Comparison of ENCODE assay signal across 8 cellular contexts in the genomic region with DNA sequence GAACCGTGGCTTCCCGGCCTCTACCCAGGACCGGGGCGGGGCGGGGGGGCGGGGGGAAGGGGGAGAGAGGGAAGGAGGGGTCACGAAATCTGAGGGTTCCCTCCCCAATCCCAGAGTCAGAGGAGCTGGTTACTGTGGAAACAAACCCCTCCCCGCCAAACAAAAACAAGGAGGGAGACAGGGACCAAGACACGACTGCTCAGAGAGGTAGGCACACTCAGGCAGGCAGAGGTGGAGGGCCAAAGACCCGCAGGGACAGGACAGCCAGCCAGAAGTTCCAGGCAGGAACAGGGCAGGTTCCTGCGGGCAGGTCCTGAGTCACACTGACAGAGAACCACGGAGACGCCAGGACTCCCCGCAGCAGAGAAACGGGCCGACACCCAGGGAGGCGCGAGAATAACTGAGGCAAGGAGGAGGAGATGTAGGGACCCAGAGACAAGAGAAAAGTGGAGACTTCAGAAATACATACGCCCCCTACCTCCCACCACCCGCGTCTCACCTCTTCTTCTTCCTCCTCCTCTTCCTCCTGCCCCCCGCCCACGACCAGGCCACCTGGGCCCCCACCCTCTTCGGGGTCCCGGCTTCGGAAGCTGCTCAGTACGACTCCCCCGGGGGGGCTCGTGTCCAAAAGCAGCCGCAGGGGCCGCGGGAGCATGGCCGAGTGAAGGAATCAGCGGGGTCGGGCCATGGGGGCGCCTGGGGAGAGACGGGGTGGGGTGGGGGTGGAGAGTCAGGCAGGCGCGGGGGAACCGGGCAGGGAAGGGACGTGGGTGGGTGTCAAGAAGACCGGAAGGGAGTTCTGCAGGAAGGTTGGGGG. TPM values are rescaled to one million over a fixed set of nuclear protein-coding genes. Genes with fewer than 3 reads are reported as not detected.
DNase-seq lines count a peak whose midpoint lies in the region; ATAC-seq, FAIRE-seq and TF ChIP-seq lines count a peak whose summit lies in the region.

No MANE protein-coding gene starts in this region.

- H3K27ac ChIP-seq in SU-DHL-6 (ENCODE audit: low read depth, low read length) (peak overlapping the region; percentile 89), GM12878 (ENCODE audit: control insufficient read depth, insufficient read depth) (peak overlapping the region; percentile 86)

- peak overlapping the region; percentile 96 for H3K9ac ChIP-seq in SU-DHL-6 (ENCODE audit: low read length)
- peak overlapping the region; percentile 82 for H3K9ac ChIP-seq in GM12878 (ENCODE audit: control insufficient read depth, insufficient read depth, low read length)

- POLR2A ChIA-PET in GM12878 (lab: Charles Lee): interaction anchor here (0.6 to 3.4 kb wide), 13 partner anchors 9 to 271 kb away, joined by 3 to 41 read pairs (median 4); a partner anchor contains a TSS

- BruUV-seq in GM12878 (replicated peaks; lab: Mats Ljungman, UMichigan): no TSS peak

- peaks cover 11% of the 10 kb centered on the region for H3K4me1 ChIP-seq in GM12878 (ENCODE audit: control insufficient read depth, insufficient read depth, low read length)

- H3K79me2 ChIP-seq in SU-DHL-6 (ENCODE audit: insufficient read depth, low read length) (peaks cover 20% of the 10 kb centered on the region), GM12878 (ENCODE audit: control insufficient read depth, insufficient read depth, low read length) (peaks cover 4% of the 10 kb centered on the region; the same call in 1 of the 2 replicates)

- peaks cover 24% of the 10 kb centered on the region for H3F3A ChIP-seq in SU-DHL-6 (ENCODE audit: insufficient read depth)

- H3K9me3 ChIP-seq in SU-DHL-6 (ENCODE audit: insufficient read depth, low read length) (no peaks in the 10 kb centered on the region), GM12878 (replicated peaks; ENCODE audit: control insufficient read depth, insufficient read depth, low read length) (no peaks in the 10 kb centered on the region)

- no peaks in the 10 kb centered on the region for H3K9me2 ChIP-seq in SU-DHL-6 (replicated peaks; ENCODE audit: insufficient read depth, low read length)

- RAD21 ChIA-PET in GM12878 (lab: Charles Lee; ENCODE audit: unreplicated experiment): interaction anchor here (0.6 to 2.0 kb wide), 12 partner anchors 9 to 210 kb away, joined by 3 to 14 read pairs (median 4); a partner anchor contains a TSS

- intact Hi-C loops in GM12878 (cut with micrococcal nuclease; ENCODE audit: unreplicated experiment): loop anchor here (1.0 kb wide), 1 partner anchor 9 kb away; a partner anchor contains a TSS

- TF ChIP-seq POLR2A in GM12878 (IDR thresholded peaks at IDR 0.05; ENCODE audit: low read depth, low read length): 0 out of 2 replicates have a peak, but pooled peaks have one; percentile 52

- H3K36me3 ChIP-seq in SU-DHL-6 (ENCODE audit: low read length) (no peaks in the 10 kb centered on the region; the same call in 1 of the 2 replicates), GM12878 (ENCODE audit: control insufficient read depth in 2 of 2, insufficient read depth in 2 of 2, low read length in 1 of 2) (peaks cover 0 to 10% of the 10 kb centered on the region in 2 experiments)

- TF ChIP-seq EP300 in GM12878 (IDR thresholded peaks at IDR 0.05; ENCODE audit: borderline replicate concordance in 1 of 2, control insufficient read depth in 1 of 2, low read depth in 2 of 2, low read length in 2 of 2): no peak

- peak; percentile 69 for FAIRE-seq in GM12878 (lab: Jason Lieb, UNC)

- SMC1A ChIA-PET in GM12878 (lab: Charles Lee; ENCODE audit: uncharacterized antibody, unreplicated experiment): interaction anchor here (0.6 to 2.1 kb wide), 7 partner anchors 9 to 47 kb away, joined by 3 to 13 read pairs (median 7); a partner anchor contains a TSS

- WGBS in GM12878 (ENCODE audit: insufficient coverage, insufficient replicate concordance, low lambda C conversion rate, missing lambda C conversion rate): 0% methylated on average over 20 of the region's 42 CpGs

- H3K27me3 ChIP-seq in SU-DHL-6 (ENCODE audit: low read length) (no peaks in the 10 kb centered on the region), GM12878 (replicated peaks in 1 of 2; ENCODE audit: control insufficient read depth in 2 of 2, insufficient read depth in 2 of 2, low read length in 1 of 2) (no peaks in the 10 kb centered on the region)

- TF ChIP-seq RAD21 in GM12878 (IDR thresholded peaks at IDR 0.05; ENCODE audit: insufficient read depth, low read depth, low read length): no peak

- CTCF ChIA-PET in GM12878 (lab: Yijun Ruan, JAX): interaction anchor here (1.6 to 4.5 kb wide), 4 partner anchors 10 to 49 kb away, joined by 5 to 30 read pairs (median 23); a partner anchor contains a TSS

- peak overlapping the region; percentile 90 for H3K4me2 ChIP-seq in SU-DHL-6 (ENCODE audit: low read depth, low read length, poor library complexity, severe bottlenecking)
- H3K4me2 ChIP-seq in GM12878 (ENCODE audit: control insufficient read depth, insufficient read depth): peak overlapping the region; percentile 93

- DNase-seq in ELF-1 (ENCODE audit: low read depth, low spot score) (peak; percentile 79), HT1080 (ENCODE audit: low read depth) (peak; percentile 85), GM12878 (ENCODE audit: low read depth, low spot score) (no peak), hepatic stellate cell (ENCODE audit: low spot score) (peak; percentile 95), retina (peak; percentile 49)

- ATAC-seq in GM12878 (peak; percentile 62), GM18867 (IDR thresholded peaks at IDR 0.05; ENCODE audit: unreplicated experiment) (no peak), GM19035 (IDR thresholded peaks at IDR 0.05; ENCODE audit: unreplicated experiment) (no peak)

- in situ Hi-C loops in GM12878 (cut with MboI): no loop called here

- H2AFZ ChIP-seq in SU-DHL-6 (ENCODE audit: low read depth, low read length, severe bottlenecking) (peak overlapping the region; percentile 56), GM12878 (ENCODE audit: control insufficient read depth, low read depth, low read length) (peak overlapping the region; percentile 2; the same call in 1 of the 2 replicates)

- TF ChIP-seq CTCF in SU-DHL-6 (IDR thresholded peaks at IDR 0.05; ENCODE audit: insufficient read depth, low read length, poor library complexity, severe bottlenecking) (peak; percentile 52), GM12878 (IDR thresholded peaks at IDR 0.05 in 2 of 3, conservative IDR thresholded peaks at IDR 0.05 in 1 of 3; ENCODE audit: control insufficient read depth in 2 of 3, extremely low read depth in 1 of 3, insufficient read depth in 1 of 3, low read depth in 3 of 3, low read length in 3 of 3) (no peak)

- peak overlapping the region; percentile 97 for H3K4me3 ChIP-seq in SU-DHL-6 (ENCODE audit: insufficient read depth, low read length, poor library complexity, severe bottlenecking)
- peak overlapping the region; percentile 100 for H3K4me3 ChIP-seq in GM12878

- no peaks in the 10 kb centered on the region for H4K20me1 ChIP-seq in SU-DHL-6 (ENCODE audit: low read depth, low read length)
- no peaks in the 10 kb centered on the region for H4K20me1 ChIP-seq in GM12878 (ENCODE audit: control insufficient read depth, insufficient read depth)

RNA-seq across cellular contexts. Expression of a gene that starts 0.6 kb away (rescaled TPM):
- total RNA-seq in HT1080 (2014; rRNA removed; shearing (Covaris generic)): 37.3 and 37.6 TPM in 2 replicates
- 37.7 and 42.6 TPM in 2 replicates for polyA plus RNA-seq in HT1080 (2015; cell fraction: cytosol; rRNA removed)
- polyA plus RNA-seq in HT1080 (2015; cell fraction: nucleus; rRNA removed): 185 and 203 TPM in 2 replicates
- total RNA-seq in GM12878 (2013; cell fraction: nucleolus; rRNA removed): 38.8 and 43.0 TPM in 2 replicates
- total RNA-seq in GM12878 (2014; rRNA removed): 7.1 and 7.2 TPM in 2 replicates
- total RNA-seq in GM12878 (2014; rRNA removed; fragmentation: Illumina TruSeq; extraction: Trizol): 5.7 and 6.9 TPM in 2 replicates
- 17.8 and 21.2 TPM in 2 replicates for total RNA-seq in GM12878 (2021)
- polyA plus RNA-seq in GM12878 (2011; ENCODE audit: low read depth): 10.6 TPM
- polyA plus RNA-seq in GM12878 (2011; rRNA removed): 11.4 and 15.5 TPM in 2 replicates
- polyA plus RNA-seq in GM12878 (2011; cell fraction: cytosol; rRNA removed): 9.6 and 13.7 TPM in 2 replicates
- polyA plus RNA-seq in GM12878 (2011; cell fraction: nucleus; rRNA removed): 269 and 282 TPM in 2 replicates
- polyA plus RNA-seq in GM12878 (2012): 20.2 and 22.4 TPM in 2 replicates
- 5.2 and 9.0 TPM in 2 replicates for polyA plus RNA-seq in GM12878 (2014; fragmentation: Illumina TruSeq; extraction: Trizol)
- polyA plus RNA-seq in GM12878 (2014; fragmentation: Nextera tagmentation; extraction: Ambion mirVana): 1 to 10 TPM in 1 of 2 experiments, under 1 TPM in 1; 0.84 to 2.7 TPM
- 14.5 and 18.1 TPM in 2 replicates for polyA plus RNA-seq in GM12878 (2014; rRNA removed)
- polyA plus RNA-seq in GM12878 (2016; fragmentation: Nextera tagmentation; extraction: Ambion mirVana): 1 to 10 TPM; 5.2 to 6.5 TPM
- 6.0 and 19.5 TPM in 2 replicates for polyA minus RNA-seq in GM12878 (2011; rRNA and poly(A)+ RNA removed)
- 4.0 and 4.7 TPM in 2 replicates for polyA minus RNA-seq in GM12878 (2011; cell fraction: cytosol; rRNA and poly(A)+ RNA removed)
- 38.9 and 53.4 TPM in 2 replicates for polyA minus RNA-seq in GM12878 (2011; cell fraction: nucleus; rRNA and poly(A)+ RNA removed)

RNA-seq across cellular contexts. Expression of a gene that starts 8.8 kb away (rescaled TPM):
- total RNA-seq in HT1080 (2014; rRNA removed; shearing (Covaris generic)): 194 and 225 TPM in 2 replicates
- 260 and 275 TPM in 2 replicates for polyA plus RNA-seq in HT1080 (2015; cell fraction: cytosol; rRNA removed)
- 173 and 211 TPM in 2 replicates for polyA plus RNA-seq in HT1080 (2015; cell fraction: nucleus; rRNA removed)
- 15.0 and 16.1 TPM in 2 replicates for total RNA-seq in GM12878 (2013; cell fraction: nucleolus; rRNA removed)
- total RNA-seq in GM12878 (2014; rRNA removed) (110 and 131 TPM in 2 replicates), GM12878 (2014; rRNA removed; fragmentation: Illumina TruSeq; extraction: Trizol) (134 and 141 TPM in 2 replicates), GM12878 (2021) (87.8 and 91.8 TPM in 2 replicates)
- polyA plus RNA-seq in GM12878 (2011; ENCODE audit: low read depth): 149 TPM
- polyA plus RNA-seq in GM12878 (2011; rRNA removed) (73.4 and 83.5 TPM in 2 replicates), GM12878 (2014; fragmentation: Illumina TruSeq; extraction: Trizol) (168 and 182 TPM in 2 replicates), GM12878 (2014; fragmentation: Nextera tagmentation; extraction: Ambion mirVana) (1 to 10 TPM; 3.1 to 5.7 TPM), GM12878 (2014; rRNA removed) (164 and 165 TPM in 2 replicates), GM12878 (2016; fragmentation: Nextera tagmentation; extraction: Ambion mirVana) (10 to 100 TPM; 27.7 to 35.7 TPM)
- 37.7 and 46.6 TPM in 2 replicates for polyA plus RNA-seq in GM12878 (2011; cell fraction: cytosol; rRNA removed)
- polyA plus RNA-seq in GM12878 (2011; cell fraction: nucleus; rRNA removed): 53.0 and 60.5 TPM in 2 replicates
- polyA plus RNA-seq in GM12878 (2012): 83.0 and 98.2 TPM in 2 replicates
- 20.4 and 20.6 TPM in 2 replicates for polyA minus RNA-seq in GM12878 (2011; rRNA and poly(A)+ RNA removed)
- polyA minus RNA-seq in GM12878 (2011; cell fraction: cytosol; rRNA and poly(A)+ RNA removed): 10.8 and 12.3 TPM in 2 replicates
- polyA minus RNA-seq in GM12878 (2011; cell fraction: nucleus; rRNA and poly(A)+ RNA removed): 25.8 and 32.7 TPM in 2 replicates

RNA-seq across cellular contexts. Expression of a gene that starts 9.1 kb away (rescaled TPM):
- 170 and 256 TPM in 2 replicates for total RNA-seq in HT1080 (2014; rRNA removed; shearing (Covaris generic))
- 81.1 and 91.8 TPM in 2 replicates for polyA plus RNA-seq in HT1080 (2015; cell fraction: cytosol; rRNA removed)
- 211 and 236 TPM in 2 replicates for polyA plus RNA-seq in HT1080 (2015; cell fraction: nucleus; rRNA removed)
- total RNA-seq in GM12878 (2013; cell fraction: nucleolus; rRNA removed): 48.9 and 51.3 TPM in 2 replicates
- total RNA-seq in GM12878 (2014; rRNA removed) (82.7 and 98.4 TPM in 2 replicates), GM12878 (2014; rRNA removed; fragmentation: Illumina TruSeq; extraction: Trizol) (93.9 and 98.0 TPM in 2 replicates), GM12878 (2021) (90.4 and 96.4 TPM in 2 replicates)
- 30.0 TPM for polyA plus RNA-seq in GM12878 (2011; ENCODE audit: low read depth)
- polyA plus RNA-seq in GM12878 (2011; rRNA removed) (31.7 and 50.0 TPM in 2 replicates), GM12878 (2014; fragmentation: Illumina TruSeq; extraction: Trizol) (58.9 and 66.9 TPM in 2 replicates), GM12878 (2014; fragmentation: Nextera tagmentation; extraction: Ambion mirVana) (10 to 100 TPM; 10.1 to 23.5 TPM), GM12878 (2014; rRNA removed) (75.5 and 88.6 TPM in 2 replicates), GM12878 (2016; fragmentation: Nextera tagmentation; extraction: Ambion mirVana) (100 to 1,000 TPM; 134 to 147 TPM)
- polyA plus RNA-seq in GM12878 (2011; cell fraction: cytosol; rRNA removed): 55.6 and 72.4 TPM in 2 replicates
- 141 and 154 TPM in 2 replicates for polyA plus RNA-seq in GM12878 (2011; cell fraction: nucleus; rRNA removed)
- polyA plus RNA-seq in GM12878 (2012): 42.3 and 52.4 TPM in 2 replicates
- 78.2 and 78.6 TPM in 2 replicates for polyA minus RNA-seq in GM12878 (2011; rRNA and poly(A)+ RNA removed)
- polyA minus RNA-seq in GM12878 (2011; cell fraction: cytosol; rRNA and poly(A)+ RNA removed): 32.6 and 39.4 TPM in 2 replicates
- polyA minus RNA-seq in GM12878 (2011; cell fraction: nucleus; rRNA and poly(A)+ RNA removed): 43.9 and 77.9 TPM in 2 replicates

RNA-seq across cellular contexts. Expression of a gene that starts 15.7 kb away (rescaled TPM):
- 42.4 and 68.0 TPM in 2 replicates for total RNA-seq in HT1080 (2014; rRNA removed; shearing (Covaris generic))
- 90.8 and 92.5 TPM in 2 replicates for polyA plus RNA-seq in HT1080 (2015; cell fraction: cytosol; rRNA removed)
- 90.1 and 109 TPM in 2 replicates for polyA plus RNA-seq in HT1080 (2015; cell fraction: nucleus; rRNA removed)
- total RNA-seq in GM12878 (2013; cell fraction: nucleolus; rRNA removed): 335 and 353 TPM in 2 replicates
- 107 and 118 TPM in 2 replicates for total RNA-seq in GM12878 (2014; rRNA removed)
- 44.0 and 46.7 TPM in 2 replicates for total RNA-seq in GM12878 (2014; rRNA removed; fragmentation: Illumina TruSeq; extraction: Trizol)
- 210 and 219 TPM in 2 replicates for total RNA-seq in GM12878 (2021)
- 42.0 TPM for polyA plus RNA-seq in GM12878 (2011; ENCODE audit: low read depth)
- 20.7 and 40.7 TPM in 2 replicates for polyA plus RNA-seq in GM12878 (2011; rRNA removed)
- polyA plus RNA-seq in GM12878 (2011; cell fraction: cytosol; rRNA removed): 47.6 and 47.9 TPM in 2 replicates
- 94.4 and 126 TPM in 2 replicates for polyA plus RNA-seq in GM12878 (2011; cell fraction: nucleus; rRNA removed)
- 74.5 and 97.1 TPM in 2 replicates for polyA plus RNA-seq in GM12878 (2012)
- polyA plus RNA-seq in GM12878 (2014; fragmentation: Illumina TruSeq; extraction: Trizol): 35.4 and 49.4 TPM in 2 replicates
- polyA plus RNA-seq in GM12878 (2014; fragmentation: Nextera tagmentation; extraction: Ambion mirVana): 10 to 100 TPM; 14.6 to 30.0 TPM
- polyA plus RNA-seq in GM12878 (2014; rRNA removed): 108 and 138 TPM in 2 replicates
- 100 to 1,000 TPM; 107 TPM for polyA plus RNA-seq in GM12878 (2016; fragmentation: Nextera tagmentation; extraction: Ambion mirVana)
- 29.7 and 48.2 TPM in 2 replicates for polyA minus RNA-seq in GM12878 (2011; rRNA and poly(A)+ RNA removed)
- polyA minus RNA-seq in GM12878 (2011; cell fraction: cytosol; rRNA and poly(A)+ RNA removed): 72.3 and 73.2 TPM in 2 replicates
- 34.7 and 65.7 TPM in 2 replicates for polyA minus RNA-seq in GM12878 (2011; cell fraction: nucleus; rRNA and poly(A)+ RNA removed)

RNA-seq across cellular contexts. Expression of a gene that starts 19.4 kb away (rescaled TPM):
- total RNA-seq in HT1080 (2014; rRNA removed; shearing (Covaris generic)): 10.9 and 12.4 TPM in 2 replicates
- polyA plus RNA-seq in HT1080 (2015; cell fraction: cytosol; rRNA removed): 9.8 and 10.2 TPM in 2 replicates
- polyA plus RNA-seq in HT1080 (2015; cell fraction: nucleus; rRNA removed): 9.7 TPM in 2 replicates
- total RNA-seq in GM12878 (2013; cell fraction: nucleolus; rRNA removed): 10.5 and 11.6 TPM in 2 replicates
- 8.9 and 9.3 TPM in 2 replicates for total RNA-seq in GM12878 (2014; rRNA removed)
- total RNA-seq in GM12878 (2014; rRNA removed; fragmentation: Illumina TruSeq; extraction: Trizol): 5.9 and 6.2 TPM in 2 replicates
- 9.7 and 12.0 TPM in 2 replicates for total RNA-seq in GM12878 (2021)
- 3.1 TPM for polyA plus RNA-seq in GM12878 (2011; ENCODE audit: low read depth)
- polyA plus RNA-seq in GM12878 (2011; rRNA removed): 3.2 and 5.1 TPM in 2 replicates
- 6.4 and 8.8 TPM in 2 replicates for polyA plus RNA-seq in GM12878 (2011; cell fraction: cytosol; rRNA removed)
- 10.1 and 12.3 TPM in 2 replicates for polyA plus RNA-seq in GM12878 (2011; cell fraction: nucleus; rRNA removed)
- polyA plus RNA-seq in GM12878 (2012): 9.9 and 10.8 TPM in 2 replicates
- polyA plus RNA-seq in GM12878 (2014; fragmentation: Illumina TruSeq; extraction: Trizol): 3.8 and 4.4 TPM in 2 replicates
- under 1 TPM; 0.11 to 0.62 TPM for polyA plus RNA-seq in GM12878 (2014; fragmentation: Nextera tagmentation; extraction: Ambion mirVana)
- 9.8 and 9.9 TPM in 2 replicates for polyA plus RNA-seq in GM12878 (2014; rRNA removed)
- 1 to 10 TPM; 4.1 to 4.5 TPM for polyA plus RNA-seq in GM12878 (2016; fragmentation: Nextera tagmentation; extraction: Ambion mirVana)
- polyA minus RNA-seq in GM12878 (2011; rRNA and poly(A)+ RNA removed): 7.5 and 12.0 TPM in 2 replicates
- 3.1 and 3.7 TPM in 2 replicates for polyA minus RNA-seq in GM12878 (2011; cell fraction: cytosol; rRNA and poly(A)+ RNA removed)
- 5.7 and 6.2 TPM in 2 replicates for polyA minus RNA-seq in GM12878 (2011; cell fraction: nucleus; rRNA and poly(A)+ RNA removed)
